1 cellular context compared by ENCODE assay signal in the genomic region with DNA sequence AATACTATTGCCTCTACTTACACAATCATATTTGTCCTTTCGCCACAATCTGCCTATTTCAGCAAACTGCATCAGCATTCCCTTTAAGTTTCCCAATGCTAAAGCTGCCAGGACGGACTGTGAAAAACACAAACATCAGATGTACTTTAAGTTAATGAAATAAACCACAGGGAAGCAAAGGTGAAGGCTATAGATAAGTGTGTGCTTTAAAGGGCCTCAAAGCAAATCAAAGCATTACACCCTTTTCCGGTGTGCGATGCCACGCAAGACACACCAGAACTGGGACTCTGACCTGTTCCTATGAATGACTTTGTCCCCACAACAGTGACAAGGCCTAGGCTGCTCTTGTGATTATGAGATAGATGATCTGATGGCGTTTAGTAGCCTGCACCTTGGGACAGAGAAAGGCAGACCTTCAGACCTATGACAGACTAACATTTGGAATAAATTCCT.
A peak's percentile ranks its signal among the peaks of the same experiment; 100 is the strongest.
TF ChIP-seq lines count a peak whose summit lies in the region.

No MANE protein-coding gene starts in this region.

TF ChIP-seq in HepG2, 621 proteins besides CTCF, POLR2A, EP300 and RAD21 (continued from another document and continues in another):
- TF ChIP-seq, protein P1, sequence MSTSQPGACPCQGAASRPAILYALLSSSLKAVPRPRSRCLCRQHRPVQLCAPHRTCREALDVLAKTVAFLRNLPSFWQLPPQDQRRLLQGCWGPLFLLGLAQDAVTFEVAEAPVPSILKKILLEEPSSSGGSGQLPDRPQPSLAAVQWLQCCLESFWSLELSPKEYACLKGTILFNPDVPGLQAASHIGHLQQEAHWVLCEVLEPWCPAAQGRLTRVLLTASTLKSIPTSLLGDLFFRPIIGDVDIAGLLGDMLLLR (CRISPR knock-in tag; IDR thresholded peaks at IDR 0.05): no peak
- no peak for TF ChIP-seq ZFP90 (CRISPR knock-in tag; IDR thresholded peaks at IDR 0.05; ENCODE audit: borderline replicate concordance)
- peak; percentile 89 for TF ChIP-seq ZNF430 (CRISPR knock-in tag; IDR thresholded peaks at IDR 0.05)
- TF ChIP-seq AGO1 (IDR thresholded peaks at IDR 0.05; ENCODE audit: low read depth, low read length, poor library complexity, severe bottlenecking): no peak
- no peak for TF ChIP-seq TGIF2 (CRISPR knock-in tag; IDR thresholded peaks at IDR 0.05)
- peak; percentile 58; the same call in 1 of the 2 replicates for TF ChIP-seq NKX3-1 (CRISPR knock-in tag; IDR thresholded peaks at IDR 0.05)
- peak; percentile 95 for TF ChIP-seq SAP130 (CRISPR knock-in tag; IDR thresholded peaks at IDR 0.05; ENCODE audit: low read depth)
- TF ChIP-seq, protein P2, sequence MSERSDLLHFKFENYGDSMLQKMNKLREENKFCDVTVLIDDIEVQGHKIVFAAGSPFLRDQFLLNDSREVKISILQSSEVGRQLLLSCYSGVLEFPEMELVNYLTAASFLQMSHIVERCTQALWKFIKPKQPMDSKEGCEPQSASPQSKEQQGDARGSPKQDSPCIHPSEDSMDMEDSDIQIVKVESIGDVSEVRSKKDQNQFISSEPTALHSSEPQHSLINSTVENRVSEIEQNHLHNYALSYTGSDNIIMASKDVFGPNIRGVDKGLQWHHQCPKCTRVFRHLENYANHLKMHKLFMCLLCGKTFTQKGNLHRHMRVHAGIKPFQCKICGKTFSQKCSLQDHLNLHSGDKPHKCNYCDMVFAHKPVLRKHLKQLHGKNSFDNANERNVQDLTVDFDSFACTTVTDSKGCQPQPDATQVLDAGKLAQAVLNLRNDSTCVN (CRISPR knock-in tag; IDR thresholded peaks at IDR 0.05; ENCODE audit: borderline replicate concordance): no peak
- peak; percentile 80 for TF ChIP-seq ZMYM3 (CRISPR knock-in tag; IDR thresholded peaks at IDR 0.05)
- TF ChIP-seq, protein P3, sequence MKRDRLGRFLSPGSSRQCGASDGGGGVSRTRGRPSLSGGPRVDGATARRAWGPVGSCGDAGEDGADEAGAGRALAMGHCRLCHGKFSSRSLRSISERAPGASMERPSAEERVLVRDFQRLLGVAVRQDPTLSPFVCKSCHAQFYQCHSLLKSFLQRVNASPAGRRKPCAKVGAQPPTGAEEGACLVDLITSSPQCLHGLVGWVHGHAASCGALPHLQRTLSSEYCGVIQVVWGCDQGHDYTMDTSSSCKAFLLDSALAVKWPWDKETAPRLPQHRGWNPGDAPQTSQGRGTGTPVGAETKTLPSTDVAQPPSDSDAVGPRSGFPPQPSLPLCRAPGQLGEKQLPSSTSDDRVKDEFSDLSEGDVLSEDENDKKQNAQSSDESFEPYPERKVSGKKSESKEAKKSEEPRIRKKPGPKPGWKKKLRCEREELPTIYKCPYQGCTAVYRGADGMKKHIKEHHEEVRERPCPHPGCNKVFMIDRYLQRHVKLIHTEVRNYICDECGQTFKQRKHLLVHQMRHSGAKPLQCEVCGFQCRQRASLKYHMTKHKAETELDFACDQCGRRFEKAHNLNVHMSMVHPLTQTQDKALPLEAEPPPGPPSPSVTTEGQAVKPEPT (CRISPR knock-in tag; IDR thresholded peaks at IDR 0.05; ENCODE audit: low read depth): no peak
- peak; percentile 82 for TF ChIP-seq ZNF317 (CRISPR knock-in tag; IDR thresholded peaks at IDR 0.05)
- no peak for TF ChIP-seq ZNF577 (CRISPR knock-in tag; IDR thresholded peaks at IDR 0.05; ENCODE audit: borderline replicate concordance, low read depth)
- TF ChIP-seq ZNF7 (CRISPR knock-in tag; IDR thresholded peaks at IDR 0.05): no peak; the same call in 1 of the 2 replicates
- no peak for TF ChIP-seq SMAD9 (CRISPR knock-in tag; IDR thresholded peaks at IDR 0.05)
- peak; percentile 72 for TF ChIP-seq ASH2L (IDR thresholded peaks at IDR 0.05; ENCODE audit: insufficient read length, low read depth, low read length)
- TF ChIP-seq ZBTB10 (CRISPR knock-in tag; IDR thresholded peaks at IDR 0.05; ENCODE audit: borderline replicate concordance): no peak
- TF ChIP-seq, protein P4, sequence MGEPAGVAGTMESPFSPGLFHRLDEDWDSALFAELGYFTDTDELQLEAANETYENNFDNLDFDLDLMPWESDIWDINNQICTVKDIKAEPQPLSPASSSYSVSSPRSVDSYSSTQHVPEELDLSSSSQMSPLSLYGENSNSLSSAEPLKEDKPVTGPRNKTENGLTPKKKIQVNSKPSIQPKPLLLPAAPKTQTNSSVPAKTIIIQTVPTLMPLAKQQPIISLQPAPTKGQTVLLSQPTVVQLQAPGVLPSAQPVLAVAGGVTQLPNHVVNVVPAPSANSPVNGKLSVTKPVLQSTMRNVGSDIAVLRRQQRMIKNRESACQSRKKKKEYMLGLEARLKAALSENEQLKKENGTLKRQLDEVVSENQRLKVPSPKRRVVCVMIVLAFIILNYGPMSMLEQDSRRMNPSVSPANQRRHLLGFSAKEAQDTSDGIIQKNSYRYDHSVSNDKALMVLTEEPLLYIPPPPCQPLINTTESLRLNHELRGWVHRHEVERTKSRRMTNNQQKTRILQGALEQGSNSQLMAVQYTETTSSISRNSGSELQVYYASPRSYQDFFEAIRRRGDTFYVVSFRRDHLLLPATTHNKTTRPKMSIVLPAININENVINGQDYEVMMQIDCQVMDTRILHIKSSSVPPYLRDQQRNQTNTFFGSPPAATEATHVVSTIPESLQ (CRISPR knock-in tag; conservative IDR thresholded peaks at IDR 0.05): peak; percentile 67; the same call in 1 of the 2 replicates
- peak; percentile 36; the same call in 1 of the 2 replicates for TF ChIP-seq MYC (CRISPR knock-in tag; IDR thresholded peaks at IDR 0.05; ENCODE audit: borderline replicate concordance)
- TF ChIP-seq HNF4G (IDR thresholded peaks at IDR 0.05; ENCODE audit: borderline replicate concordance, low read depth, low read length): peak; percentile 97
- TF ChIP-seq HNF4G (CRISPR knock-in tag; IDR thresholded peaks at IDR 0.05; ENCODE audit: borderline replicate concordance, low read depth): peak; percentile 97
- peak; percentile 98 for TF ChIP-seq PHF5A (CRISPR knock-in tag; IDR thresholded peaks at IDR 0.05; ENCODE audit: low read depth, unreplicated experiment)
- TF ChIP-seq, protein P5, sequence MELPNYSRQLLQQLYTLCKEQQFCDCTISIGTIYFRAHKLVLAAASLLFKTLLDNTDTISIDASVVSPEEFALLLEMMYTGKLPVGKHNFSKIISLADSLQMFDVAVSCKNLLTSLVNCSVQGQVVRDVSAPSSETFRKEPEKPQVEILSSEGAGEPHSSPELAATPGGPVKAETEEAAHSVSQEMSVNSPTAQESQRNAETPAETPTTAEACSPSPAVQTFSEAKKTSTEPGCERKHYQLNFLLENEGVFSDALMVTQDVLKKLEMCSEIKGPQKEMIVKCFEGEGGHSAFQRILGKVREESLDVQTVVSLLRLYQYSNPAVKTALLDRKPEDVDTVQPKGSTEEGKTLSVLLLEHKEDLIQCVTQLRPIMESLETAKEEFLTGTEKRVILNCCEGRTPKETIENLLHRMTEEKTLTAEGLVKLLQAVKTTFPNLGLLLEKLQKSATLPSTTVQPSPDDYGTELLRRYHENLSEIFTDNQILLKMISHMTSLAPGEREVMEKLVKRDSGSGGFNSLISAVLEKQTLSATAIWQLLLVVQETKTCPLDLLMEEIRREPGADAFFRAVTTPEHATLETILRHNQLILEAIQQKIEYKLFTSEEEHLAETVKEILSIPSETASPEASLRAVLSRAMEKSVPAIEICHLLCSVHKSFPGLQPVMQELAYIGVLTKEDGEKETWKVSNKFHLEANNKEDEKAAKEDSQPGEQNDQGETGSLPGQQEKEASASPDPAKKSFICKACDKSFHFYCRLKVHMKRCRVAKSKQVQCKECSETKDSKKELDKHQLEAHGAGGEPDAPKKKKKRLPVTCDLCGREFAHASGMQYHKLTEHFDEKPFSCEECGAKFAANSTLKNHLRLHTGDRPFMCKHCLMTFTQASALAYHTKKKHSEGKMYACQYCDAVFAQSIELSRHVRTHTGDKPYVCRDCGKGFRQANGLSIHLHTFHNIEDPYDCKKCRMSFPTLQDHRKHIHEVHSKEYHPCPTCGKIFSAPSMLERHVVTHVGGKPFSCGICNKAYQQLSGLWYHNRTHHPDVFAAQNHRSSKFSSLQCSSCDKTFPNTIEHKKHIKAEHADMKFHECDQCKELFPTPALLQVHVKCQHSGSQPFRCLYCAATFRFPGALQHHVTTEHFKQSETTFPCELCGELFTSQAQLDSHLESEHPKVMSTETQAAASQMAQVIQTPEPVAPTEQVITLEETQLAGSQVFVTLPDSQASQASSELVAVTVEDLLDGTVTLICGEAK (IDR thresholded peaks at IDR 0.05): no peak
- TF ChIP-seq, protein P5 (CRISPR knock-in tag; IDR thresholded peaks at IDR 0.05): peak; percentile 26; the same call in 1 of the 2 replicates
- no peak for TF ChIP-seq ARNT (IDR thresholded peaks at IDR 0.05)
- TF ChIP-seq ZNF292 (CRISPR knock-in tag; IDR thresholded peaks at IDR 0.05; ENCODE audit: borderline replicate concordance, low read depth): peak; percentile 84; the same call in 1 of the 2 replicates
- TF ChIP-seq ZFP37 (CRISPR knock-in tag; IDR thresholded peaks at IDR 0.05; ENCODE audit: borderline replicate concordance): no peak
- TF ChIP-seq, protein P6, sequence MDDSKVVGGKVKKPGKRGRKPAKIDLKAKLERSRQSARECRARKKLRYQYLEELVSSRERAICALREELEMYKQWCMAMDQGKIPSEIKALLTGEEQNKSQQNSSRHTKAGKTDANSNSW (CRISPR knock-in tag; IDR thresholded peaks at IDR 0.05; ENCODE audit: borderline replicate concordance): no peak
- no peak for TF ChIP-seq SETDB1 (CRISPR knock-in tag; IDR thresholded peaks at IDR 0.05; ENCODE audit: borderline replicate concordance)
